Comparison of ENCODE assay signal across 8 cellular contexts in genomic region chr1:247332215-247332900, GRCh38. TPM values are rescaled to one million over a fixed set of nuclear protein-coding genes. Genes with fewer than 3 reads are reported as not detected.
DNase-seq lines count a peak whose midpoint lies in the region; TF ChIP-seq lines count a peak whose summit lies in the region.

No MANE protein-coding gene starts in this region.

- H3K4me3 ChIP-seq in HFF-Myc (replicated peaks; ENCODE audit: low read depth, low read length) (peak overlapping the region; percentile 82), NB4 (ENCODE audit: low read depth, low read length) (peak overlapping the region; percentile 79)
- peak overlapping the region; percentile 96 for H3K4me3 ChIP-seq in effector memory CD4-positive, alpha-beta T cell (ENCODE audit: insufficient read depth, low read depth, low read length, poor library complexity, severe bottlenecking)

- H3K9me3 Mint-ChIP-seq in mesothelial cell of epicardium, result no peaks in the 10 kb centered on the region

- peaks cover 5% of the 10 kb centered on the region for H3K36me3 Mint-ChIP-seq in mesothelial cell of epicardium

- H3K4me1 Mint-ChIP-seq in mesothelial cell of epicardium, result peaks cover 51% of the 10 kb centered on the region

- H3K27ac ChIP-seq in effector memory CD4-positive, alpha-beta T cell (ENCODE audit: insufficient read depth, low read length, poor library complexity, severe bottlenecking), result no peak overlapping the region

- DNase-seq in NCI-H2107 (lab: John Stamatoyannopoulos, UW), result peak; percentile 17
- no peak for DNase-seq in NCI-H2107 treated with DMSO at 0.1 percent for 48 hours (lab: John Stamatoyannopoulos, UW; ENCODE audit: unreplicated experiment)
- no peak for DNase-seq in HFF-Myc (ENCODE audit: extremely low read depth, low read depth)
- DNase-seq in NB4 (ENCODE audit: low read depth), result peak; percentile 80
- DNase-seq in activated CD4-positive, alpha-beta T cell treated with anti-CD3 and anti-CD28 coated beads, Interleukin-2, amount 50 U/mL, for 48 hours, result peak; percentile 56 to 71
- DNase-seq in effector memory CD4-positive, alpha-beta T cell, result peak in 1 of 3 donors; percentile 2
- DNase-seq in mesothelial cell of epicardium (ENCODE audit: low spot score in 2 of 2, unreplicated experiment in 2 of 2), result peak in 1 of 2 experiments; percentile 66
- peak; percentile 71 for DNase-seq in stimulated activated CD8-positive, alpha-beta memory T cell treated with anti-CD3 and anti-CD28 coated beads, Interleukin-4, amount 100 ng/mL, for 48 hours

- H3K27me3 Mint-ChIP-seq in mesothelial cell of epicardium (ENCODE audit: low read depth), result no peaks in the 10 kb centered on the region

- H3K4me3 Mint-ChIP-seq in mesothelial cell of epicardium, result peak overlapping the region; percentile 73

- peak overlapping the region; percentile 84 for H3K27ac Mint-ChIP-seq in mesothelial cell of epicardium

- no peaks in the 10 kb centered on the region for H3K27me3 ChIP-seq in effector memory CD4-positive, alpha-beta T cell (replicated peaks; ENCODE audit: control insufficient read depth, insufficient read depth, low read length, poor library complexity, severe bottlenecking)

- TF ChIP-seq CTCF in HFF-Myc (IDR thresholded peaks at IDR 0.05; ENCODE audit: low read depth, low read length, missing control alignments) (no peak), NB4 (IDR thresholded peaks at IDR 0.05; ENCODE audit: low read depth, low read length) (no peak), mesothelial cell of epicardium (IDR thresholded peaks at IDR 0.05; ENCODE audit: unreplicated experiment) (no peak)

- no peaks in the 10 kb centered on the region for H3K36me3 ChIP-seq in effector memory CD4-positive, alpha-beta T cell (ENCODE audit: control insufficient read depth, insufficient read depth, low read length)

- peaks cover 8% of the 10 kb centered on the region for H3K4me1 ChIP-seq in effector memory CD4-positive, alpha-beta T cell (ENCODE audit: control insufficient read depth, insufficient read depth, low read length, poor library complexity, severe bottlenecking)

- H3K9me3 ChIP-seq in effector memory CD4-positive, alpha-beta T cell (ENCODE audit: control insufficient read depth, low read length), result no peaks in the 10 kb centered on the region

- no peak for TF ChIP-seq POLR2A in NB4 (IDR thresholded peaks at IDR 0.05; ENCODE audit: extremely low read depth, insufficient read length)

RNA-seq across cellular contexts. Expression of gene ZNF496, which starts 0.7 kb away (rescaled TPM):
- total RNA-seq in mesothelial cell of epicardium, result 61.5 to 70.6 TPM (median 69.0 TPM) in 3 replicates

Comparison
In these comparisons a context has a peak if more than half of its experiments do, and no peak if none do; other contexts are left out.
1. DNase-seq: peak in NCI-H2107 (single experiment), NB4 (single experiment), activated CD4-positive, alpha-beta T cell treated with anti-CD3 and anti-CD28 coated beads, Interleukin-2, amount 50 U/mL, for 48 hours (2 of 2) and stimulated activated CD8-positive, alpha-beta memory T cell treated with anti-CD3 and anti-CD28 coated beads, Interleukin-4, amount 100 ng/mL, for 48 hours (single experiment); none in NCI-H2107 treated with DMSO at 0.1 percent for 48 hours (single experiment) and HFF-Myc (single experiment).
2. Peak in every context shown above with its lines, with median percentiles within 50 percentile points of each other: H3K4me3 ChIP-seq.